ENCODE assay signal across 17 cellular contexts in the genomic region with DNA sequence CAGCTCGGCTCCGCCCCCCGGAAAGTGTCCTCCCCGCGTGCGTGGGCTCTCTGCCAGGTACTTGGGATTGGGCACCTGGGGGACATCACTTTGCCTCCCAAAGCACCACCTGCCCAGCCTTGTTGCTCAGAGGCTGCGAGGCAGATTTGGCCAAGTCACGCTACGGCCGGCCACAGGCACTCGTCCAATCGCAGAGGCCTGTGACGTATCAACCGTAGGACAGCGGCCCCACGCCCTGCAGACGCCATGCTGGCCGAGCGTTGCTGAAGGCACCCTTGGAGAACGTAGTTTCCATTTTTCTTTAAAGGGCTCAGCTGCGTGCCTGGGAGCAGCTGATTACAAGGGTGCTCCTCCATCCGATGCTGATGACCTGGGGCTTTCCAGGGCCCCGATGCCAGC. TPM values are rescaled to one million over a fixed set of nuclear protein-coding genes. Genes with fewer than 3 reads are reported as not detected.
DNase-seq lines count a peak whose midpoint lies in the region; ATAC-seq and TF ChIP-seq lines count a peak whose summit lies in the region.
"Had no signal": no experiment of that assay in that cellular context is flagged by ENCODE, and none has a peak within 500 bp of the region (broad histone marks: within the 10 kb centered on the region; RNA-seq: fewer than 3 reads in every experiment).

No MANE protein-coding gene starts in this region.

- peaks cover 21% of the 10 kb centered on the region for H3K4me1 Mint-ChIP-seq in activated CD4-positive, alpha-beta memory T cell treated with anti-CD3 and anti-CD28 coated beads for 36 hours (ENCODE audit: low read depth)
- peaks cover 11% of the 10 kb centered on the region for H3K4me1 Mint-ChIP-seq in activated naive CD8-positive, alpha-beta T cell treated with anti-CD3 and anti-CD28 coated beads, Interleukin-2, amount 50 U/mL, for 24 hours
- peaks cover 14 to 17% of the 10 kb centered on the region in 2 donors for H3K4me1 Mint-ChIP-seq in effector memory CD8-positive, alpha-beta T cell (ENCODE audit: low read depth in 2 of 2)
- peaks cover 10 to 15% of the 10 kb centered on the region in 2 donors for H3K4me1 Mint-ChIP-seq in stimulated activated naive B cell treated with anti-CD40 and anti-IgM and Interleukin-4, amounts not matched to agents 10 μg/mL and 1 μg/mL and 100 μg/mL, for 72 hours

- no peaks in the 10 kb centered on the region for H3K9me3 Mint-ChIP-seq in activated CD4-positive, alpha-beta memory T cell treated with anti-CD3 and anti-CD28 coated beads for 36 hours
- no peaks in the 10 kb centered on the region for H3K9me3 Mint-ChIP-seq in activated naive CD8-positive, alpha-beta T cell treated with anti-CD3 and anti-CD28 coated beads, Interleukin-2, amount 50 U/mL, for 24 hours
- H3K9me3 Mint-ChIP-seq in effector memory CD8-positive, alpha-beta T cell: no peaks in the 10 kb centered on the region
- peaks cover 0 to 3% of the 10 kb centered on the region in 2 donors for H3K9me3 Mint-ChIP-seq in stimulated activated naive B cell treated with anti-CD40 and anti-IgM and Interleukin-4, amounts not matched to agents 10 μg/mL and 1 μg/mL and 100 μg/mL, for 72 hours
- H3K9me3 Mint-ChIP-seq: activated naive CD4-positive, alpha-beta T cell treated with anti-CD3 and anti-CD28 coated beads, Interleukin-2, amount 10 ng/mL, durations not matched to agents 7 days and 5 days; stimulated activated naive CD8-positive, alpha-beta T cell treated with anti-CD3 and anti-CD28 coated beads, Interleukin-15, Interleukin-2, amounts not matched to agents 100 ng/mL and 50 ng/mL, for 24 hours; T-helper 1 cell treated with Interleukin-12 subunit alpha and Interleukin-12 subunit beta and Interleukin-4 antibody, amounts not matched to agents 30 μg/mL and 1 μg/mL, for 36 hours had no signal

- no peak for ATAC-seq in activated naive CD8-positive, alpha-beta T cell treated with anti-CD3 and anti-CD28 coated beads, Interleukin-2, amount 50 U/mL, for 24 hours
- ATAC-seq in effector memory CD8-positive, alpha-beta T cell (replicated peaks): no peak
- no peak for ATAC-seq in stimulated activated naive B cell treated with anti-CD40 and anti-IgM and Interleukin-4, amounts not matched to agents 10 μg/mL and 1 μg/mL and 100 μg/mL, for 72 hours (replicated peaks)

- POLR2A ChIA-PET in activated CD4-positive, alpha-beta memory T cell treated with anti-CD3 and anti-CD28 coated beads for 36 hours (lab: Charles Lee): no interaction called here

- no peak overlapping the region for H3K27ac Mint-ChIP-seq in activated CD4-positive, alpha-beta memory T cell treated with anti-CD3 and anti-CD28 coated beads for 36 hours
- no peak overlapping the region for H3K27ac Mint-ChIP-seq in activated naive CD8-positive, alpha-beta T cell treated with anti-CD3 and anti-CD28 coated beads, Interleukin-2, amount 50 U/mL, for 24 hours
- no peak overlapping the region for H3K27ac Mint-ChIP-seq in effector memory CD8-positive, alpha-beta T cell
- H3K27ac Mint-ChIP-seq in stimulated activated naive B cell treated with anti-CD40 and anti-IgM and Interleukin-4, amounts not matched to agents 10 μg/mL and 1 μg/mL and 100 μg/mL, for 72 hours: no peak overlapping the region
- H3K27ac Mint-ChIP-seq: activated naive CD4-positive, alpha-beta T cell treated with anti-CD3 and anti-CD28 coated beads, Interleukin-2, amount 10 ng/mL, durations not matched to agents 7 days and 5 days; stimulated activated naive CD8-positive, alpha-beta T cell treated with anti-CD3 and anti-CD28 coated beads, Interleukin-15, Interleukin-2, amounts not matched to agents 100 ng/mL and 50 ng/mL, for 24 hours; T-helper 1 cell treated with Interleukin-12 subunit alpha and Interleukin-12 subunit beta and Interleukin-4 antibody, amounts not matched to agents 30 μg/mL and 1 μg/mL, for 36 hours had no signal

- no peak for TF ChIP-seq CTCF in fibroblast of the aortic adventitia (IDR thresholded peaks at IDR 0.05; ENCODE audit: insufficient read depth, low read length)

- H3K36me3 Mint-ChIP-seq in activated CD4-positive, alpha-beta memory T cell treated with anti-CD3 and anti-CD28 coated beads for 36 hours: no peaks in the 10 kb centered on the region
- H3K36me3 Mint-ChIP-seq in activated naive CD8-positive, alpha-beta T cell treated with anti-CD3 and anti-CD28 coated beads, Interleukin-2, amount 50 U/mL, for 24 hours (ENCODE audit: low read depth): no peaks in the 10 kb centered on the region
- no peaks in the 10 kb centered on the region for H3K36me3 Mint-ChIP-seq in effector memory CD8-positive, alpha-beta T cell (ENCODE audit: insufficient read depth)
- peaks cover 0 to 2% of the 10 kb centered on the region in 2 donors for H3K36me3 Mint-ChIP-seq in stimulated activated naive B cell treated with anti-CD40 and anti-IgM and Interleukin-4, amounts not matched to agents 10 μg/mL and 1 μg/mL and 100 μg/mL, for 72 hours
- H3K36me3 Mint-ChIP-seq: activated naive CD4-positive, alpha-beta T cell treated with anti-CD3 and anti-CD28 coated beads, Interleukin-2, amount 10 ng/mL, durations not matched to agents 7 days and 5 days had no signal

- H3K4me3 Mint-ChIP-seq in activated CD4-positive, alpha-beta memory T cell treated with anti-CD3 and anti-CD28 coated beads for 36 hours: no peak overlapping the region
- no peak overlapping the region for H3K4me3 Mint-ChIP-seq in activated naive CD8-positive, alpha-beta T cell treated with anti-CD3 and anti-CD28 coated beads, Interleukin-2, amount 50 U/mL, for 24 hours
- H3K4me3 Mint-ChIP-seq in effector memory CD8-positive, alpha-beta T cell: no peak overlapping the region
- no peak overlapping the region for H3K4me3 Mint-ChIP-seq in stimulated activated naive B cell treated with anti-CD40 and anti-IgM and Interleukin-4, amounts not matched to agents 10 μg/mL and 1 μg/mL and 100 μg/mL, for 72 hours
- H3K4me3 Mint-ChIP-seq: activated naive CD4-positive, alpha-beta T cell treated with anti-CD3 and anti-CD28 coated beads, Interleukin-2, amount 10 ng/mL, durations not matched to agents 7 days and 5 days; stimulated activated naive CD8-positive, alpha-beta T cell treated with anti-CD3 and anti-CD28 coated beads, Interleukin-15, Interleukin-2, amounts not matched to agents 100 ng/mL and 50 ng/mL, for 24 hours; T-helper 1 cell treated with Interleukin-12 subunit alpha and Interleukin-12 subunit beta and Interleukin-4 antibody, amounts not matched to agents 30 μg/mL and 1 μg/mL, for 36 hours had no signal

- H3K27me3 Mint-ChIP-seq in activated CD4-positive, alpha-beta memory T cell treated with anti-CD3 and anti-CD28 coated beads for 36 hours: peaks cover 27% of the 10 kb centered on the region
- peaks cover 28% of the 10 kb centered on the region for H3K27me3 Mint-ChIP-seq in activated naive CD8-positive, alpha-beta T cell treated with anti-CD3 and anti-CD28 coated beads, Interleukin-2, amount 50 U/mL, for 24 hours
- peaks cover 23 to 36% of the 10 kb centered on the region in 2 donors for H3K27me3 Mint-ChIP-seq in effector memory CD8-positive, alpha-beta T cell
- peaks cover 56 to 76% of the 10 kb centered on the region in 2 donors for H3K27me3 Mint-ChIP-seq in stimulated activated naive B cell treated with anti-CD40 and anti-IgM and Interleukin-4, amounts not matched to agents 10 μg/mL and 1 μg/mL and 100 μg/mL, for 72 hours

- CTCF ChIA-PET in activated CD4-positive, alpha-beta memory T cell treated with anti-CD3 and anti-CD28 coated beads for 36 hours (lab: Charles Lee): interaction anchor here (0.7 kb wide), 1 partner anchor 95 kb away, joined by 3 read pairs; no protein-coding TSS in a partner anchor

- DNase-seq in DMS153 (lab: John Stamatoyannopoulos, UW) (peak; percentile 84), NCI-H1092 (lab: John Stamatoyannopoulos, UW) (peak; percentile 84), NCI-H774 (lab: John Stamatoyannopoulos, UW) (peak; percentile 17), fibroblast of the aortic adventitia (ENCODE audit: low read depth) (peak; percentile 48)
- no peak for DNase-seq in activated CD4-positive, alpha-beta memory T cell treated with anti-CD3 and anti-CD28 coated beads for 36 hours
- no peak for DNase-seq in activated naive CD8-positive, alpha-beta T cell treated with anti-CD3 and anti-CD28 coated beads, Interleukin-2, amount 50 U/mL, for 24 hours
- no peak for DNase-seq in effector memory CD8-positive, alpha-beta T cell
- no peak for DNase-seq in stimulated activated naive B cell treated with anti-CD40 and anti-IgM and Interleukin-4, amounts not matched to agents 10 μg/mL and 1 μg/mL and 100 μg/mL, for 72 hours
- DNase-seq: activated naive CD4-positive, alpha-beta T cell treated with anti-CD3 and anti-CD28 coated beads, Interleukin-2, amount 10 ng/mL, durations not matched to agents 7 days and 5 days; DND-41; esophagus squamous epithelium; hippocampal formation; NCI-H2227 treated with DMSO at 0.1 percent for 48 hours; stimulated activated CD4-positive, alpha-beta T cell treated with anti-CD3 and anti-CD28 coated beads, Interleukin-12 subunit alpha, Interleukin-12 subunit beta, amount 100 ng/mL, for 4 hours; uterus had no signal

- H3K4me3 ChIP-seq in fibroblast of the aortic adventitia (ENCODE audit: low read depth, low read length): no peak overlapping the region
- H3K4me3 ChIP-seq: esophagus squamous epithelium, uterus had no signal

- intact Hi-C loops in activated CD4-positive, alpha-beta memory T cell treated with anti-CD3 and anti-CD28 coated beads for 36 hours (cut with micrococcal nuclease): no loop called here

RNA-seq across cellular contexts. Expression of a gene that starts 3.1 kb away (rescaled TPM):
- 8.0 TPM in 1 of 2 replicates, not detected in the other for total RNA-seq in fibroblast of the aortic adventitia (ENCODE audit: low replicate concordance)
- total RNA-seq in activated CD4-positive, alpha-beta memory T cell treated with anti-CD3 and anti-CD28 coated beads for 36 hours: not detected
- total RNA-seq: uterus had no signal

Comparison
In these comparisons a context has a peak if more than half of its experiments do, and no peak if none do; other contexts are left out.
1. DNase-seq: peak in DMS153 (single experiment), NCI-H1092 (single experiment), NCI-H774 (single experiment) and fibroblast of the aortic adventitia (single experiment); none in activated CD4-positive, alpha-beta memory T cell treated with anti-CD3 and anti-CD28 coated beads for 36 hours (single experiment), activated naive CD8-positive, alpha-beta T cell treated with anti-CD3 and anti-CD28 coated beads, Interleukin-2, amount 50 U/mL, for 24 hours (single experiment), effector memory CD8-positive, alpha-beta T cell (0 of 3) and stimulated activated naive B cell treated with anti-CD40 and anti-IgM and Interleukin-4, amounts not matched to agents 10 μg/mL and 1 μg/mL and 100 μg/mL, for 72 hours (single experiment).